26 cellular contexts compared by ENCODE assay signal in the genomic region with DNA sequence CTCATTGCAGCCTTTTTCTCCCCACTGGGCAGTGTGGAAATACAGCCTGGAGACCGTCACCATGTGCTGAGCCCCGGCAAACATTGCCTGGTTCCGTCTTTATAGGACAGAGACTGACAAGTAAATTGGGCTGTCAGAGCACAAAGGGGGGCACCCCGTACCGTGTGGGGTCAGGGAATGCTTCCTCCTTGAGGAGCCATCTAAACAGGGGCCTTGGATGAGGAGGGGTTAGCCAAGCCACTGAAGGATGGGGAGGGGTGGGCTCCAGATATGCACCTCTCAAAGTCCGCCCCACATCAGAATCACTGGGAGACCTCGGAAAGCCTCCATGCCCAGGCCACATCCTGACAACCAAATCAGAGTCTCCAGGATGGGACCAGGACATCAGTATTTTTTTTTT.
"Had no signal": no experiment of that assay in that cellular context is flagged by ENCODE, and none has a peak within 500 bp of the region (broad histone marks: within the 10 kb centered on the region; RNA-seq: fewer than 3 reads in every experiment).

No MANE protein-coding gene starts in this region.

- DNase-seq: activated CD4-positive, alpha-beta T cell treated with anti-CD3 and anti-CD28 coated beads for 1 hour; activated CD4-positive, alpha-beta T cell treated with anti-CD3 and anti-CD28 coated beads, Interleukin-2, amount 50 U/mL, for 4 hours; activated gamma-delta T cell; cerebellar nuclear complex; esophagus squamous epithelium; gastrocnemius medialis; hypothalamus; left ventricle myocardium superior; mammary epithelial cell; naive thymus-derived CD8-positive, alpha-beta T cell; psoas muscle; stimulated activated CD4-positive, alpha-beta T cell treated with anti-CD3 and anti-CD28 coated beads, Interleukin-1b, Interleukin-23, amount 100 ng/mL, for 48 hours; stomach; SW 1271; WERI-Rb-1 had no signal

- ATAC-seq: activated naive CD4-positive, alpha-beta T cell treated with anti-CD3 and anti-CD28 coated beads, Interleukin-2, amount 50 U/mL, for 72 hours; gastrocnemius medialis; left ventricle myocardium superior; naive thymus-derived CD8-positive, alpha-beta T cell; psoas muscle; stimulated activated memory B cell treated with anti-CD40 and anti-IgM and Interleukin-4, amounts not matched to agents 10 μg/mL and 1 μg/mL and 100 μg/mL, for 72 hours had no signal

- H3K36me3 ChIP-seq: breast epithelium, gastrocnemius medialis, neutrophil, ovary, vagina, WERI-Rb-1 had no signal

- H3K9me3 Mint-ChIP-seq: activated naive CD4-positive, alpha-beta T cell treated with anti-CD3 and anti-CD28 coated beads, Interleukin-2, amount 50 U/mL, for 72 hours; mesothelial cell of epicardium; naive thymus-derived CD8-positive, alpha-beta T cell; stimulated activated memory B cell treated with anti-CD40 and anti-IgM and Interleukin-4, amounts not matched to agents 10 μg/mL and 1 μg/mL and 100 μg/mL, for 72 hours; type B pancreatic cell had no signal

- H3K27ac ChIP-seq: breast epithelium, coronary artery, esophagus squamous epithelium, gastrocnemius medialis, neutrophil, ovary, psoas muscle, right atrium auricular region, vagina, WERI-Rb-1 had no signal

- H3K36me3 Mint-ChIP-seq: type B pancreatic cell had no signal

- H3K4me1 ChIP-seq: breast epithelium, psoas muscle had no signal

- H3K9me3 ChIP-seq: breast epithelium, esophagus squamous epithelium, gastrocnemius medialis, neutrophil, ovary, psoas muscle, right atrium auricular region, stomach, vagina had no signal

- H3K27me3 ChIP-seq: breast epithelium, esophagus squamous epithelium, gastrocnemius medialis, neutrophil, ovary, right atrium auricular region, stomach, vagina had no signal

- H3K27me3 Mint-ChIP-seq: naive thymus-derived CD8-positive, alpha-beta T cell; stimulated activated memory B cell treated with anti-CD40 and anti-IgM and Interleukin-4, amounts not matched to agents 10 μg/mL and 1 μg/mL and 100 μg/mL, for 72 hours; type B pancreatic cell had no signal

- FAIRE-seq: TTC549 had no signal

- H3K27ac Mint-ChIP-seq: mesothelial cell of epicardium, type B pancreatic cell had no signal

- H3K4me3 ChIP-seq: breast epithelium, coronary artery, esophagus squamous epithelium, gastrocnemius medialis, ovary, psoas muscle, right atrium auricular region, stomach, vagina had no signal

- H3K4me3 Mint-ChIP-seq: mesothelial cell of epicardium; naive thymus-derived CD8-positive, alpha-beta T cell; stimulated activated memory B cell treated with anti-CD40 and anti-IgM and Interleukin-4, amounts not matched to agents 10 μg/mL and 1 μg/mL and 100 μg/mL, for 72 hours; type B pancreatic cell had no signal
